ENCODE assay signal across 8 cellular contexts in the genomic region with DNA sequence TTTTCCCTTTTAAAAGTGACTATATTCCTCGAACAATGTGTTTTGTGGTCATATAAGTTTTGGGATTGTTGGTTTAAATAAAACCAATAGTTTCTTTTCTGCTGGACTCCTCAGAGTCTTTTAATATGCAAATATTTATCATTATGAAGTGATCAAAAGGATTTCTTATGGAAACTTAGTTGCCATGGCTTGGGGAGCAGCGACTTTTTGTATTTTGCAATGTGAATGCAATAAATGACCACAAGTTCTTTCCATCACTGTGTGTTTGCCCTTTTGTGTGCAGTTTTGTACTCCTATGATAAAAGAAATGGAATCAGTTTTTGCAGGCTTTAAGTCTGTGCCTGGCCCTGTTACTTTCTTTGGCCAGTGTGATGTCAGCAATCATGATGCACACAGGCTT.
"Had no signal": no experiment of that assay in that cellular context is flagged by ENCODE, and none has a peak within 500 bp of the region (broad histone marks: within the 10 kb centered on the region; RNA-seq: fewer than 3 reads in every experiment).

No MANE protein-coding gene starts in this region.

- H3K4me3 ChIP-seq: GM23248, GM23338 had no signal

- DNase-seq: GM23248, GOT3, H7, H9, HCEC 1CT, HFFc6 had no signal

- ATAC-seq: GM23338, HCT116 had no signal

- H3K27ac ChIP-seq: GM23248 had no signal
